Comparison of ENCODE assay signal across 10 cellular contexts in the genomic region with DNA sequence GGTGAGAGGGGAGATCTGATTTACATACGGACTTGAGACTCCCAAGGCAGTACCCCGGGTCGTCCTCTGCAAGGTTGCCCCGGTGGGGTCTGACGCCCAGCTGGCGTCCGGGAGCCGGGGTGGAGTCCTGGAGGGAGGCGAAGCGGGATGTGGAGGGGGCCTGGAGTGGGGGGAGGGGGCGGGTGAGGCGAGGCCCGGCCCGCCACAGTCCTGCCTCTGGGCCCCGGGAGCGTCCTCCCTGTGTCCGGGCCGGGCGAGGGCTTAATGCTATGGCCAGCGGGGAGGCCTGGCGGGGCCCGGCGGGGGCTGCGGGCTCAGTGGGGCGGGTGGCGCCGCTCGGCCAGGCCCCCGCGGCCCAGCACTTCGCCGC. TPM values are rescaled to one million over a fixed set of nuclear protein-coding genes. Genes with fewer than 3 reads are reported as not detected.
DNase-seq lines count a peak whose midpoint lies in the region; ATAC-seq and TF ChIP-seq lines count a peak whose summit lies in the region.
"Had no signal": no experiment of that assay in that cellular context is flagged by ENCODE, and none has a peak within 500 bp of the region (broad histone marks: within the 10 kb centered on the region; RNA-seq: fewer than 3 reads in every experiment).

No MANE protein-coding gene starts in this region.

- H3K9me3 ChIP-seq in A673 (ENCODE audit: low read depth, low read length, poor library complexity, severe bottlenecking) (no peaks in the 10 kb centered on the region), SJSA1 (replicated peaks) (no peaks in the 10 kb centered on the region)
- H3K9me3 ChIP-seq in CD4-positive, alpha-beta T cell (ENCODE audit: control insufficient read depth, low read length) = no peaks in the 10 kb centered on the region

- H3K4me1 ChIP-seq in A673 (ENCODE audit: insufficient read depth, low read length, poor library complexity, severe bottlenecking) = peaks cover 5% of the 10 kb centered on the region
- H3K4me1 ChIP-seq in SJSA1 (replicated peaks) = peaks cover 9% of the 10 kb centered on the region

- CTCF ChIA-PET in A673 (lab: Charles Lee) = interaction anchor here (0.5 to 1.5 kb wide), 29 partner anchors 9 to 810 kb away, joined by 3 to 9 read pairs (median 4); a partner anchor contains a TSS
- CTCF ChIA-PET in Calu3 (lab: Charles Lee) = interaction anchor here (0.6 to 1.1 kb wide), 6 partner anchors 74 to 202 kb away, joined by 3 to 10 read pairs (median 4); a partner anchor contains a TSS
- CTCF ChIA-PET in CD4-positive, alpha-beta T cell (lab: Charles Lee) = no interaction called here

- POLR2A ChIA-PET in A673 (lab: Charles Lee; ENCODE audit: low non-redundant PET) = interaction anchor here (0.6 to 0.7 kb wide), 2 partner anchors 47 to 192 kb away, joined by 3 read pairs; no protein-coding TSS in a partner anchor
- POLR2A ChIA-PET in CD4-positive, alpha-beta T cell (lab: Charles Lee) = no interaction called here

- peak overlapping the region; percentile 50 for H3K4me3 ChIP-seq in A673 (ENCODE audit: low read depth, low read length, poor library complexity, severe bottlenecking)
- peak overlapping the region; percentile 37 for H3K4me3 ChIP-seq in SJSA1

- H3K27ac ChIP-seq in A673 (ENCODE audit: low read depth, low read length, poor library complexity, severe bottlenecking) (peak overlapping the region; percentile 18), SJSA1 (peak overlapping the region; percentile 54; the same call in 1 of the 2 replicates)
- H3K27ac ChIP-seq in CD4-positive, alpha-beta T cell (ENCODE audit: low read depth, low read length) = no peak overlapping the region

- no peaks in the 10 kb centered on the region for H3K36me3 Mint-ChIP-seq in glutamatergic neuron (ENCODE audit: unreplicated experiment)
- H3K36me3 Mint-ChIP-seq in Calu3 (ENCODE audit: insufficient read depth, unreplicated experiment) = no peaks in the 10 kb centered on the region
- H3K36me3 Mint-ChIP-seq in CD4-positive, alpha-beta T cell (ENCODE audit: low read depth) = no peaks in the 10 kb centered on the region

- ATAC-seq in omental fat pad (ENCODE audit: low FRiP score) (peak; percentile 38), HG03139 (IDR thresholded peaks at IDR 0.05; ENCODE audit: unreplicated experiment) (no peak)
- no peak for ATAC-seq in CD4-positive, alpha-beta T cell (ENCODE audit: poor library complexity)

- intact Hi-C loops in A673 (cut with micrococcal nuclease; ENCODE audit: unreplicated experiment) (loop anchor here (1.0 to 10.0 kb wide), 5 partner anchors 96 to 970 kb away; a partner anchor contains a TSS), Calu3 (cut with micrococcal nuclease; ENCODE audit: unreplicated experiment) (loop anchor here (5.0 to 10.0 kb wide), 2 partner anchors 100 to 178 kb away; a partner anchor contains a TSS)
- intact Hi-C loops in CD4-positive, alpha-beta T cell (cut with DNase I, micrococcal nuclease) = no loop called here

- H3K27ac Mint-ChIP-seq in glutamatergic neuron (ENCODE audit: unreplicated experiment) (no peak overlapping the region), Calu3 (ENCODE audit: unreplicated experiment) (no peak overlapping the region)
- no peak overlapping the region for H3K27ac Mint-ChIP-seq in CD4-positive, alpha-beta T cell

- peaks cover 5% of the 10 kb centered on the region for H3K9me3 Mint-ChIP-seq in glutamatergic neuron (ENCODE audit: unreplicated experiment)
- H3K9me3 Mint-ChIP-seq in Calu3 (ENCODE audit: low read depth, unreplicated experiment) = no peaks in the 10 kb centered on the region
- H3K9me3 Mint-ChIP-seq in CD4-positive, alpha-beta T cell = no peaks in the 10 kb centered on the region

- DNase-seq in A673 (ENCODE audit: low spot score) (peak; percentile 51), SJSA1 (ENCODE audit: low read depth in 1 of 2, low spot score in 2 of 2) (no peak), glutamatergic neuron (peak; percentile 39), omental fat pad (ENCODE audit: low spot score) (no peak), Calu3 (no peak), erythroblast (lab: John Stamatoyannopoulos, UW) (no peak)
- DNase-seq in CD4-positive, alpha-beta T cell = no peak
- DNase-seq: activated gamma-delta T cell had no signal

- TF ChIP-seq CTCF in A673 (conservative IDR thresholded peaks at IDR 0.05; ENCODE audit: low read depth, low read length) (no peak), glutamatergic neuron (IDR thresholded peaks at IDR 0.05; ENCODE audit: partially characterized antibody, unreplicated experiment) (no peak), omental fat pad (IDR thresholded peaks at IDR 0.05) (no peak), Calu3 (IDR thresholded peaks at IDR 0.05; ENCODE audit: unreplicated experiment) (no peak)
- no peak for TF ChIP-seq CTCF in CD4-positive, alpha-beta T cell (IDR thresholded peaks at IDR 0.05)

- H3K4me1 Mint-ChIP-seq in glutamatergic neuron (ENCODE audit: low read depth, unreplicated experiment) (peaks cover 5% of the 10 kb centered on the region), Calu3 (ENCODE audit: low read depth, unreplicated experiment) (no peaks in the 10 kb centered on the region)
- H3K4me1 Mint-ChIP-seq in CD4-positive, alpha-beta T cell (ENCODE audit: low read depth) = peaks cover 9% of the 10 kb centered on the region

- BruUV-seq in A673 (replicated peaks; lab: Mats Ljungman, UMichigan) = no TSS peak
- BruUV-seq in Calu3 (replicated peaks; lab: Mats Ljungman, UMichigan) = no TSS peak

- H3K27me3 ChIP-seq in A673 (replicated peaks; ENCODE audit: insufficient read depth, low read depth, low read length, poor library complexity) (no peaks in the 10 kb centered on the region), SJSA1 (replicated peaks) (no peaks in the 10 kb centered on the region)
- no peaks in the 10 kb centered on the region for H3K27me3 ChIP-seq in CD4-positive, alpha-beta T cell (ENCODE audit: control insufficient read depth, insufficient read depth, low read length)

- TF ChIP-seq POLR2A in erythroblast (IDR thresholded peaks at IDR 0.05; ENCODE audit: low read length) = no peak

- H3K36me3 ChIP-seq in A673 (ENCODE audit: insufficient read depth, low read length, poor library complexity, severe bottlenecking) (no peaks in the 10 kb centered on the region), SJSA1 (no peaks in the 10 kb centered on the region)

- H3K27me3 Mint-ChIP-seq in glutamatergic neuron (ENCODE audit: unreplicated experiment) (no peaks in the 10 kb centered on the region), Calu3 (ENCODE audit: unreplicated experiment) (no peaks in the 10 kb centered on the region)
- H3K27me3 Mint-ChIP-seq in CD4-positive, alpha-beta T cell = no peaks in the 10 kb centered on the region

- peak overlapping the region; percentile 89 for H3K4me3 Mint-ChIP-seq in glutamatergic neuron (ENCODE audit: unreplicated experiment)
- no peak overlapping the region for H3K4me3 Mint-ChIP-seq in Calu3 (ENCODE audit: low read depth, unreplicated experiment)
- H3K4me3 Mint-ChIP-seq in CD4-positive, alpha-beta T cell = no peak overlapping the region

RNA-seq across cellular contexts. Expression of a gene that starts 2.4 kb away (rescaled TPM):
- not detected in 2 replicates for total RNA-seq in A673 (2021)
- total RNA-seq in SJSA1 (2014; rRNA removed; shearing (Covaris generic)) = not detected in 2 replicates
- total RNA-seq in glutamatergic neuron (ENCODE audit: unreplicated experiment) = not detected
- under 1 TPM; 0.19 to 0.79 (median 0.21) TPM for total RNA-seq in omental fat pad
- not detected in 2 replicates for total RNA-seq in Calu3 (2022)
- total RNA-seq in CD4-positive, alpha-beta T cell = not detected
- total RNA-seq: glomerular endothelial cell had no signal

RNA-seq across cellular contexts. Expression of a gene that starts 23.4 kb away (rescaled TPM):
- total RNA-seq in A673 (2021) (not detected in 2 replicates), glutamatergic neuron (ENCODE audit: unreplicated experiment) (not detected), omental fat pad (10 to 100 TPM; 25.0 to 69.4 (median 48.4) TPM), Calu3 (2022) (not detected in 2 replicates)
- not detected in 2 replicates for total RNA-seq in SJSA1 (2014; rRNA removed; shearing (Covaris generic))
- 1 to 10 TPM; 4.9 to 5.9 TPM for total RNA-seq in CD4-positive, alpha-beta T cell
- total RNA-seq: glomerular endothelial cell had no signal

RNA-seq across cellular contexts. Expression of a gene that starts 53.5 kb away (rescaled TPM):
- 53.3 and 64.2 TPM in 2 replicates for total RNA-seq in A673 (2021)
- total RNA-seq in SJSA1 (2014; rRNA removed; shearing (Covaris generic)) = 42.0 and 76.0 TPM in 2 replicates
- total RNA-seq in glutamatergic neuron (ENCODE audit: unreplicated experiment) = 60.0 TPM
- 10 to 100 TPM; 41.5 to 57.1 (median 50.6) TPM for total RNA-seq in omental fat pad
- 23.8 and 24.3 TPM in 2 replicates for total RNA-seq in Calu3 (2022)
- 10 to 100 TPM; 36.6 to 39.2 TPM for total RNA-seq in CD4-positive, alpha-beta T cell

Comparison
In these comparisons a context has a peak if more than half of its experiments do, and no peak if none do; other contexts are left out.
1. DNase-seq: peak in A673 (single experiment) and glutamatergic neuron (single experiment); none in SJSA1 (0 of 2), omental fat pad (single experiment), Calu3 (single experiment), erythroblast (0 of 2) and CD4-positive, alpha-beta T cell (0 of 10).
2. intact Hi-C loops: an anchor here in A673 (1.0 to 10.0 kb wide) and Calu3 (5.0 to 10.0 kb wide); none called in CD4-positive, alpha-beta T cell.